ENCODE assay signal across 22 cellular contexts in the genomic region with DNA sequence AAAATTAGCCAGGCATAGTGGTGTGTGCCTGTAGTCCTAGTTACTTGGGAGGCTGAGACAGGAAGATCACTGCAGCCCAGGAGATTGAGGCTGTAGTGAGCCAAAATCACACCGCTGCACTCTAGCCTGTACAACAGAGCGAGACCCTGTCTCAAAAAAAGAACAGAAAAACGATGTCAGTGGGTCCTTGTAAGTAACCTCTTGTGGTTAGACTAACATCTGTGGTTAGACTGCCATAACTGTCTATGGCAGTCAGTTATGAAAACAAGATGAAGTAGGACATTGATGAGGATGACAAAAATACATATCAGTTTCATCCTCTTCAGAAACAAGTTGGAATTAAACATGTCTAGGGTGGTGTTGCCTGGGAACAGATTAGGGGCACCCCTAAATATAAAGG. TPM values are rescaled to one million over a fixed set of nuclear protein-coding genes. Genes with fewer than 3 reads are reported as not detected.
DNase-seq lines count a peak whose midpoint lies in the region; ATAC-seq and FAIRE-seq lines count a peak whose summit lies in the region.
"Had no signal": no experiment of that assay in that cellular context is flagged by ENCODE, and none has a peak within 500 bp of the region (broad histone marks: within the 10 kb centered on the region; RNA-seq: fewer than 3 reads in every experiment).

No MANE protein-coding gene starts in this region.

- no peak overlapping the region for H4K8ac ChIP-seq in neuronal stem cell (ENCODE audit: low read depth, low read length)

- H3K4me1 ChIP-seq in neuronal stem cell (ENCODE audit: control insufficient read depth in 2 of 2, insufficient read depth in 1 of 2, low read depth in 1 of 2, low read length in 2 of 2), result no peaks in the 10 kb centered on the region
- H3K4me1 ChIP-seq: upper lobe of left lung had no signal

- H3K27ac Mint-ChIP-seq in activated T-cell treated with anti-CD3 and anti-CD28 coated beads, Interleukin-2, amount 50 U/mL, for 24 hours, result peak overlapping the region; percentile 23
- no peak overlapping the region for H3K27ac Mint-ChIP-seq in natural killer cell treated with Interleukin-12 subunit alpha and Interleukin-12 subunit beta and Interleukin-15 and Interleukin-18, amount 100 ng/mL, for 72 hours
- H3K27ac Mint-ChIP-seq: activated CD8-positive, alpha-beta T cell treated with anti-CD3 and anti-CD28 coated beads, Interleukin-2, amount 10 ng/mL, durations not matched to agents 7 days and 5 days; activated T-helper 17 cell treated with anti-CD3 and anti-CD28 coated beads, Interleukin-2, amount 50 U/mL, for 72 hours; mesothelial cell of epicardium; stimulated activated naive CD8-positive, alpha-beta T cell treated with anti-CD3 and anti-CD28 coated beads, Interleukin-15, Interleukin-2, amounts not matched to agents 100 ng/mL and 50 ng/mL, for 24 hours had no signal

- H3K9me3 Mint-ChIP-seq in activated T-cell treated with anti-CD3 and anti-CD28 coated beads, Interleukin-2, amount 50 U/mL, for 24 hours, result no peaks in the 10 kb centered on the region
- H3K9me3 Mint-ChIP-seq in natural killer cell treated with Interleukin-12 subunit alpha and Interleukin-12 subunit beta and Interleukin-15 and Interleukin-18, amount 100 ng/mL, for 72 hours, result no peaks in the 10 kb centered on the region
- H3K9me3 Mint-ChIP-seq: activated T-helper 17 cell treated with anti-CD3 and anti-CD28 coated beads, Interleukin-2, amount 50 U/mL, for 72 hours; central memory CD8-positive, alpha-beta T cell; mesothelial cell of epicardium; stimulated activated naive CD8-positive, alpha-beta T cell treated with anti-CD3 and anti-CD28 coated beads, Interleukin-15, Interleukin-2, amounts not matched to agents 100 ng/mL and 50 ng/mL, for 24 hours had no signal

- H3K4ac ChIP-seq in neuronal stem cell (ENCODE audit: low read length), result no peak overlapping the region

- no peak overlapping the region for H3K14ac ChIP-seq in neuronal stem cell (ENCODE audit: low read length)

- DNase-seq in activated T-cell treated with anti-CD3 and anti-CD28 coated beads, Interleukin-2, amount 50 U/mL, for 24 hours, result no peak
- no peak for DNase-seq in activated T-cell treated with anti-CD3 and anti-CD28 coated beads, Interleukin-2, amount 50 U/mL, for 48 hours
- DNase-seq in urothelium cell line (ENCODE audit: low spot score), result no peak
- DNase-seq in natural killer cell treated with Interleukin-12 subunit alpha and Interleukin-12 subunit beta and Interleukin-15 and Interleukin-18, amount 100 ng/mL, for 72 hours (ENCODE audit: low spot score), result no peak
- no peak for DNase-seq in neuronal stem cell (ENCODE audit: low spot score)
- no peak for DNase-seq in activated CD4-positive, alpha-beta T cell treated with anti-CD3 and anti-CD28 coated beads, Interleukin-2, amount 50 U/mL, for 48 hours
- DNase-seq: activated CD8-positive, alpha-beta T cell treated with anti-CD3 and anti-CD28 coated beads, Interleukin-2, amount 10 ng/mL, durations not matched to agents 7 days and 5 days; C1 segment of cervical spinal cord; effector memory CD4-positive, alpha-beta T cell; IMR-90; NCI-H1105; NK-92 treated with Interleukin-12 subunit alpha and Interleukin-12 subunit beta, amount 100 ng/mL, for 24 hours; upper lobe of left lung had no signal

- H3K36me3 Mint-ChIP-seq in activated T-cell treated with anti-CD3 and anti-CD28 coated beads, Interleukin-2, amount 50 U/mL, for 24 hours (ENCODE audit: low read depth), result peaks cover 64% of the 10 kb centered on the region
- peaks cover 5% of the 10 kb centered on the region for H3K36me3 Mint-ChIP-seq in natural killer cell treated with Interleukin-12 subunit alpha and Interleukin-12 subunit beta and Interleukin-15 and Interleukin-18, amount 100 ng/mL, for 72 hours

- no peaks in the 10 kb centered on the region for H3K4me1 Mint-ChIP-seq in activated T-cell treated with anti-CD3 and anti-CD28 coated beads, Interleukin-2, amount 50 U/mL, for 24 hours (ENCODE audit: low read depth)
- no peaks in the 10 kb centered on the region for H3K4me1 Mint-ChIP-seq in natural killer cell treated with Interleukin-12 subunit alpha and Interleukin-12 subunit beta and Interleukin-15 and Interleukin-18, amount 100 ng/mL, for 72 hours (ENCODE audit: low read depth in 2 of 2)
- H3K4me1 Mint-ChIP-seq: activated T-helper 17 cell treated with anti-CD3 and anti-CD28 coated beads, Interleukin-2, amount 50 U/mL, for 72 hours; central memory CD8-positive, alpha-beta T cell; mesothelial cell of epicardium had no signal

- no peak overlapping the region for H3K27ac ChIP-seq in neuronal stem cell (replicated peaks; ENCODE audit: low read length)
- H3K27ac ChIP-seq: 22Rv1, upper lobe of left lung, VCaP had no signal

- no peaks in the 10 kb centered on the region for H3K27me3 Mint-ChIP-seq in activated T-cell treated with anti-CD3 and anti-CD28 coated beads, Interleukin-2, amount 50 U/mL, for 24 hours
- H3K27me3 Mint-ChIP-seq in natural killer cell treated with Interleukin-12 subunit alpha and Interleukin-12 subunit beta and Interleukin-15 and Interleukin-18, amount 100 ng/mL, for 72 hours, result no peaks in the 10 kb centered on the region
- H3K27me3 Mint-ChIP-seq: activated T-helper 17 cell treated with anti-CD3 and anti-CD28 coated beads, Interleukin-2, amount 50 U/mL, for 72 hours; central memory CD8-positive, alpha-beta T cell; stimulated activated naive CD8-positive, alpha-beta T cell treated with anti-CD3 and anti-CD28 coated beads, Interleukin-15, Interleukin-2, amounts not matched to agents 100 ng/mL and 50 ng/mL, for 24 hours had no signal

- peak; percentile 72 for FAIRE-seq in urothelium cell line (lab: Jason Lieb, UNC)
- FAIRE-seq: keratinocyte had no signal

- no peak overlapping the region for H2BK5ac ChIP-seq in neuronal stem cell (ENCODE audit: low read length)

- ATAC-seq in HG02571 (IDR thresholded peaks at IDR 0.05; ENCODE audit: unreplicated experiment), result peak; percentile 46
- ATAC-seq in HG03520 (IDR thresholded peaks at IDR 0.05; ENCODE audit: unreplicated experiment), result peak; percentile 36
- no peak for ATAC-seq in natural killer cell treated with Interleukin-12 subunit alpha and Interleukin-12 subunit beta and Interleukin-15 and Interleukin-18, amount 100 ng/mL, for 72 hours
- ATAC-seq: activated CD8-positive, alpha-beta T cell treated with anti-CD3 and anti-CD28 coated beads, Interleukin-2, amount 10 ng/mL, durations not matched to agents 7 days and 5 days; activated T-helper 17 cell treated with anti-CD3 and anti-CD28 coated beads, Interleukin-2, amount 50 U/mL, for 72 hours had no signal

- no peak overlapping the region for H3K23ac ChIP-seq in neuronal stem cell (ENCODE audit: low read depth, low read length, poor library complexity)

- H2BK12ac ChIP-seq in neuronal stem cell (ENCODE audit: low read length), result no peak overlapping the region

- H3K79me1 ChIP-seq in neuronal stem cell (ENCODE audit: low read depth, low read length), result no peaks in the 10 kb centered on the region

- no peak overlapping the region for H4K91ac ChIP-seq in neuronal stem cell (ENCODE audit: low read depth, low read length, poor library complexity)

- H3K9ac ChIP-seq in neuronal stem cell (ENCODE audit: low read depth, low read length, poor library complexity), result no peak overlapping the region

- no CpG with 5 or more reads among the region's 3 CpGs for WGBS in neuronal stem cell (ENCODE audit: extremely low coverage in 2 of 2, insufficient read length in 2 of 2, insufficient replicate concordance in 1 of 2), 2 donors

- no peak overlapping the region for H3K18ac ChIP-seq in neuronal stem cell (ENCODE audit: low read length)

- no peak overlapping the region for H2AFZ ChIP-seq in neuronal stem cell (ENCODE audit: low read length)

- H3K4me3 ChIP-seq in neuronal stem cell (ENCODE audit: low read length in 2 of 2), result no peak overlapping the region
- H3K4me3 ChIP-seq: upper lobe of left lung had no signal

- H2AK5ac ChIP-seq in neuronal stem cell (ENCODE audit: low read depth, low read length), result no peak overlapping the region

- H3K9me3 ChIP-seq in neuronal stem cell (replicated peaks in 1 of 2; ENCODE audit: control insufficient read depth in 2 of 2, insufficient read depth in 1 of 2, low read depth in 1 of 2, low read length in 2 of 2), result no peaks in the 10 kb centered on the region
- H3K9me3 ChIP-seq: upper lobe of left lung had no signal

- no peak overlapping the region for H2BK15ac ChIP-seq in neuronal stem cell (ENCODE audit: low read length)

- H3K4me2 ChIP-seq in neuronal stem cell (ENCODE audit: insufficient read depth, low read length, poor library complexity, severe bottlenecking), result no peak overlapping the region

- no peak overlapping the region for H2BK120ac ChIP-seq in neuronal stem cell (ENCODE audit: low read depth, low read length)

- no peak overlapping the region for H3K4me3 Mint-ChIP-seq in activated T-cell treated with anti-CD3 and anti-CD28 coated beads, Interleukin-2, amount 50 U/mL, for 24 hours
- no peak overlapping the region for H3K4me3 Mint-ChIP-seq in natural killer cell treated with Interleukin-12 subunit alpha and Interleukin-12 subunit beta and Interleukin-15 and Interleukin-18, amount 100 ng/mL, for 72 hours
- H3K4me3 Mint-ChIP-seq: activated CD8-positive, alpha-beta T cell treated with anti-CD3 and anti-CD28 coated beads, Interleukin-2, amount 10 ng/mL, durations not matched to agents 7 days and 5 days; activated T-helper 17 cell treated with anti-CD3 and anti-CD28 coated beads, Interleukin-2, amount 50 U/mL, for 72 hours; central memory CD8-positive, alpha-beta T cell; mesothelial cell of epicardium; stimulated activated naive CD8-positive, alpha-beta T cell treated with anti-CD3 and anti-CD28 coated beads, Interleukin-15, Interleukin-2, amounts not matched to agents 100 ng/mL and 50 ng/mL, for 24 hours had no signal

- H3K36me3 ChIP-seq in neuronal stem cell (replicated peaks in 1 of 2; ENCODE audit: control insufficient read depth in 2 of 2, insufficient read depth in 2 of 2, low read length in 2 of 2), result peaks cover 10 to 63% of the 10 kb centered on the region in 2 donors

- no peaks in the 10 kb centered on the region for H3K27me3 ChIP-seq in neuronal stem cell (ENCODE audit: control insufficient read depth in 3 of 3, insufficient read depth in 3 of 3, low read depth in 1 of 3, low read length in 3 of 3)
- H3K27me3 ChIP-seq: upper lobe of left lung had no signal

RNA-seq across cellular contexts. Expression of a gene that starts 53.3 kb away (rescaled TPM):
- total RNA-seq in natural killer cell treated with Interleukin-12 subunit alpha and Interleukin-12 subunit beta and Interleukin-15 and Interleukin-18, amount 100 ng/mL, for 72 hours, result 10 to 100 TPM; 39.1 to 51.9 TPM
- polyA plus RNA-seq in neuronal stem cell (2013, experiment 1 of 2), result 12.8 TPM
- 14.0 TPM for polyA plus RNA-seq in neuronal stem cell (2013, experiment 2 of 2)

Comparison
In these comparisons a context has a peak if more than half of its experiments do, and no peak if none do; other contexts are left out.
1. ATAC-seq: peak in HG02571 (single experiment) and HG03520 (single experiment); none in natural killer cell treated with Interleukin-12 subunit alpha and Interleukin-12 subunit beta and Interleukin-15 and Interleukin-18, amount 100 ng/mL, for 72 hours (0 of 2).